Comparison of ENCODE assay signal across 17 cellular contexts in the genomic region with DNA sequence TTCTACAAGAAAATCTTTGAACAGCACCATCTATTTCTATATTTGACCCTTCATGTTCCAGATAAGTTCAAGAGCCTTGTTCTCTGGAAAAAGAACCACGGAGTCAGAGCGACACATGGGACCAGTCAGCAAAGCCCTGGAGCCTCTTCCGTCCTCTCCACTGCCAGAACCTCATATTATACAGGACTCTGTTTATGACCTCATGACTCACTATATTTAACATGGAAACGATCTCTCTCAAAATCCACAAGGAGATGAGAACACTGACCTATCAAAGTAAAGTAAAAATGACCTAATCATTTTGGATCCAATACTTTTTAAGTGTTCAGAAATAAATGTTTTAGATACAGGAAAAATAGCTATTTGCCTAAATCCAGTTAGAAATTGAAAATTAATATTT.
DNase-seq lines count a peak whose midpoint lies in the region; FAIRE-seq and TF ChIP-seq lines count a peak whose summit lies in the region.
"Had no signal": no experiment of that assay in that cellular context is flagged by ENCODE, and none has a peak within 500 bp of the region (broad histone marks: within the 10 kb centered on the region; RNA-seq: fewer than 3 reads in every experiment).

No MANE protein-coding gene starts in this region.

- H3K4me1 Mint-ChIP-seq in T-helper 2 cell treated with Interferon-gamma antibody and Interleukin-4, amounts not matched to agents 5 μg/mL and 100 μg/mL, for 36 hours (ENCODE audit: low read depth): peaks cover 64% of the 10 kb centered on the region
- H3K4me1 Mint-ChIP-seq in endothelial cell (ENCODE audit: unreplicated experiment): peaks cover 64% of the 10 kb centered on the region

- no peaks in the 10 kb centered on the region for H3K27me3 Mint-ChIP-seq in T-helper 2 cell treated with Interferon-gamma antibody and Interleukin-4, amounts not matched to agents 5 μg/mL and 100 μg/mL, for 36 hours (ENCODE audit: low read depth)
- H3K27me3 Mint-ChIP-seq in endothelial cell (ENCODE audit: unreplicated experiment): peaks cover 5% of the 10 kb centered on the region

- no peaks in the 10 kb centered on the region for H3K36me3 ChIP-seq in MG63
- no peaks in the 10 kb centered on the region for H3K36me3 ChIP-seq in osteoblast (ENCODE audit: insufficient read depth, low read length)
- H3K36me3 ChIP-seq: upper lobe of left lung had no signal

- no peaks in the 10 kb centered on the region for H3K9me3 ChIP-seq in MG63
- no peaks in the 10 kb centered on the region for H3K9me3 ChIP-seq in osteoblast (ENCODE audit: low read depth, low read length)
- H3K9me3 ChIP-seq: upper lobe of left lung had no signal

- H3K4me1 ChIP-seq in osteoblast (ENCODE audit: insufficient read depth, low read length): peaks cover 20% of the 10 kb centered on the region

- H3K27me3 ChIP-seq in MG63: no peaks in the 10 kb centered on the region
- no peaks in the 10 kb centered on the region for H3K27me3 ChIP-seq in osteoblast (ENCODE audit: insufficient read depth, low read length)
- H3K27me3 ChIP-seq: esophagus squamous epithelium, upper lobe of left lung had no signal

- DNase-seq in T-helper 2 cell treated with Interferon-gamma antibody and Interleukin-4, amounts not matched to agents 5 μg/mL and 100 μg/mL, for 36 hours (ENCODE audit: low spot score): no peak
- DNase-seq in T-helper 2 cell: no peak
- DNase-seq in MG63: peak; percentile 34
- DNase-seq in endothelial cell (ENCODE audit: low spot score): no peak
- DNase-seq in osteoblast (ENCODE audit: insufficient read length, low spot score, missing footprints): peak; percentile 85
- no peak for DNase-seq in activated gamma-delta T cell (lab: John Stamatoyannopoulos, UW)
- DNase-seq in frontal cortex (ENCODE audit: low spot score in 2 of 2): no peak
- DNase-seq in GM13976 (ENCODE audit: low spot score): no peak
- DNase-seq: 8988T, esophagus squamous epithelium, GOT3, islet precursor cell, MV-4-11, natural killer cell, NCI-H446 treated with DMSO at 0.1 percent for 48 hours, upper lobe of left lung had no signal

- no peak for TF ChIP-seq CTCF in endothelial cell (IDR thresholded peaks at IDR 0.05; ENCODE audit: unreplicated experiment)
- TF ChIP-seq CTCF in osteoblast (IDR thresholded peaks at IDR 0.05; ENCODE audit: extremely low read depth, low read depth, low read length): no peak
- no peak for TF ChIP-seq CTCF in GM13976 (IDR thresholded peaks at IDR 0.05; ENCODE audit: borderline replicate concordance, control extremely low read depth, extremely low read depth, insufficient read depth, missing control alignments)

- H3K27ac Mint-ChIP-seq in T-helper 2 cell treated with Interferon-gamma antibody and Interleukin-4, amounts not matched to agents 5 μg/mL and 100 μg/mL, for 36 hours: peak overlapping the region; percentile 51
- no peak overlapping the region for H3K27ac Mint-ChIP-seq in endothelial cell (ENCODE audit: unreplicated experiment)
- H3K27ac Mint-ChIP-seq: natural killer cell had no signal

- H2AFZ ChIP-seq in osteoblast (ENCODE audit: low read length): peak overlapping the region; percentile 60

- H3K4me2 ChIP-seq in osteoblast (ENCODE audit: insufficient read depth, low read length): peak overlapping the region; percentile 24

- H3K79me2 ChIP-seq in osteoblast (ENCODE audit: insufficient read depth, low read length): no peaks in the 10 kb centered on the region

- H3K27ac ChIP-seq in osteoblast (ENCODE audit: low read depth, low read length): no peak overlapping the region
- H3K27ac ChIP-seq: esophagus squamous epithelium, upper lobe of left lung had no signal

- no peak for FAIRE-seq in frontal cortex (lab: Jason Lieb, UNC)

- H4K20me1 ChIP-seq in osteoblast (ENCODE audit: insufficient read depth, low read length): no peaks in the 10 kb centered on the region

- peak overlapping the region; percentile 22 for H3K4me3 Mint-ChIP-seq in T-helper 2 cell treated with Interferon-gamma antibody and Interleukin-4, amounts not matched to agents 5 μg/mL and 100 μg/mL, for 36 hours
- H3K4me3 Mint-ChIP-seq in endothelial cell (ENCODE audit: unreplicated experiment): peak overlapping the region; percentile 10
- H3K4me3 Mint-ChIP-seq: natural killer cell had no signal

- H3K9me3 Mint-ChIP-seq in T-helper 2 cell treated with Interferon-gamma antibody and Interleukin-4, amounts not matched to agents 5 μg/mL and 100 μg/mL, for 36 hours: peaks cover under 1% of the 10 kb centered on the region
- H3K9me3 Mint-ChIP-seq in endothelial cell (ENCODE audit: unreplicated experiment): no peaks in the 10 kb centered on the region
- H3K9me3 Mint-ChIP-seq: natural killer cell had no signal

- in situ Hi-C loops in GM13976 (cut with MboI; ENCODE audit: low sequenced_read_pairs, unreplicated experiment): no loop called here

- no peak overlapping the region for H3K4me3 ChIP-seq in MG63
- H3K4me3 ChIP-seq in osteoblast (ENCODE audit: insufficient read depth, low read length): no peak overlapping the region
- H3K4me3 ChIP-seq: esophagus squamous epithelium, skin epidermis, upper lobe of left lung had no signal

- peaks cover 34% of the 10 kb centered on the region for H3K36me3 Mint-ChIP-seq in T-helper 2 cell treated with Interferon-gamma antibody and Interleukin-4, amounts not matched to agents 5 μg/mL and 100 μg/mL, for 36 hours (ENCODE audit: low read depth)
- peaks cover 16% of the 10 kb centered on the region for H3K36me3 Mint-ChIP-seq in endothelial cell (ENCODE audit: low read depth, unreplicated experiment)

Comparison
In these comparisons a context has a peak if more than half of its experiments do, and no peak if none do; other contexts are left out.
1. DNase-seq: peak in MG63 (single experiment) and osteoblast (single experiment); none in T-helper 2 cell treated with Interferon-gamma antibody and Interleukin-4, amounts not matched to agents 5 μg/mL and 100 μg/mL, for 36 hours (single experiment), T-helper 2 cell (0 of 5), endothelial cell (single experiment), activated gamma-delta T cell (single experiment), frontal cortex (0 of 2) and GM13976 (single experiment).